1 cellular context compared by ENCODE assay signal in the genomic region with DNA sequence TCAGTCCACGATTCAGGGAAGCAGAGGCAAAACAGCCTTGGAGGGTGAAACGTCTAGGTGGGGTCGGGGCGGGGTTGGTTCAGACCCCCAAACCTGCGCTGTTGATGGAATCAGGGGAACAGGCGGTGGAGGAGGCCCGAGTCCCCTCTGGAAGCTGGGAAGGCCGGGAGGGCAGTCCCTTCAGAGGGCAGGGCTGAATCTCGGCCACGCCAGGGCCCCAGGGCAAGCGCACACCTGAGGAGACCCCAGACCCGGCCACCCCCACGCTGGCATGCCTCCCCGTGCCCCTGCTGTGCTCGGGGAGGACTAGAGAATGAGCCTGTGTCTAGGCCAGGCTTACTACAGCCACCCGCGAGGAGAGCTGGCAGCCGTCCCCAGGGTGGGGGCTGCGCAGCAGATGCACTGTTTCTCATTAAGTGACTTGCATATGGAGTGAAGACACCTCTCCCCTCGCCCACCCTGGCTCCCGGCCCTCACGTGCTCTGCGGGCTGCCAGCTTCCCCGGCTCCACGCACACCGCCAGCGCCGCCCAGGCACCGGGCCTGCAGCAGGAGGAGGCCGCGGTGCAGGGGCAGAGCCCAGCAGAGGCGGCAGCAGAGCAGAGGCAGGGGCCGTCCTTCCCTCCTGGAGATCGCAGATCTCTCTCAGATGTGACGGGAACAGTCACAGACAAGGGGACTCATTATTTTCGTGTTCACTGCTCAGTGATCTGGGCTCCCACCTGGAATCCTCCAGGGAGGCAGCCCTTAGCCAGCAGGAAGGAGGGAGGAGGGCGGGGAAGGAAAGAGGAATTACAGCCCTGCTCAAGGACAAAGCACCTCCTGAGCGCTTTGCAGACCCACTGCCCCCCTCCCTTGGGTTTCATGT.
TF ChIP-seq lines count a peak whose summit lies in the region.

No MANE protein-coding gene starts in this region.

TF ChIP-seq in GM23338, 12 proteins besides CTCF, POLR2A, EP300 and RAD21 (continued from another document):
- TF ChIP-seq, protein P1, sequence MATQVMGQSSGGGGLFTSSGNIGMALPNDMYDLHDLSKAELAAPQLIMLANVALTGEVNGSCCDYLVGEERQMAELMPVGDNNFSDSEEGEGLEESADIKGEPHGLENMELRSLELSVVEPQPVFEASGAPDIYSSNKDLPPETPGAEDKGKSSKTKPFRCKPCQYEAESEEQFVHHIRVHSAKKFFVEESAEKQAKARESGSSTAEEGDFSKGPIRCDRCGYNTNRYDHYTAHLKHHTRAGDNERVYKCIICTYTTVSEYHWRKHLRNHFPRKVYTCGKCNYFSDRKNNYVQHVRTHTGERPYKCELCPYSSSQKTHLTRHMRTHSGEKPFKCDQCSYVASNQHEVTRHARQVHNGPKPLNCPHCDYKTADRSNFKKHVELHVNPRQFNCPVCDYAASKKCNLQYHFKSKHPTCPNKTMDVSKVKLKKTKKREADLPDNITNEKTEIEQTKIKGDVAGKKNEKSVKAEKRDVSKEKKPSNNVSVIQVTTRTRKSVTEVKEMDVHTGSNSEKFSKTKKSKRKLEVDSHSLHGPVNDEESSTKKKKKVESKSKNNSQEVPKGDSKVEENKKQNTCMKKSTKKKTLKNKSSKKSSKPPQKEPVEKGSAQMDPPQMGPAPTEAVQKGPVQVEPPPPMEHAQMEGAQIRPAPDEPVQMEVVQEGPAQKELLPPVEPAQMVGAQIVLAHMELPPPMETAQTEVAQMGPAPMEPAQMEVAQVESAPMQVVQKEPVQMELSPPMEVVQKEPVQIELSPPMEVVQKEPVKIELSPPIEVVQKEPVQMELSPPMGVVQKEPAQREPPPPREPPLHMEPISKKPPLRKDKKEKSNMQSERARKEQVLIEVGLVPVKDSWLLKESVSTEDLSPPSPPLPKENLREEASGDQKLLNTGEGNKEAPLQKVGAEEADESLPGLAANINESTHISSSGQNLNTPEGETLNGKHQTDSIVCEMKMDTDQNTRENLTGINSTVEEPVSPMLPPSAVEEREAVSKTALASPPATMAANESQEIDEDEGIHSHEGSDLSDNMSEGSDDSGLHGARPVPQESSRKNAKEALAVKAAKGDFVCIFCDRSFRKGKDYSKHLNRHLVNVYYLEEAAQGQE (IDR thresholded peaks at IDR 0.05; ENCODE audit: unreplicated experiment) = no peak
- TF ChIP-seq CREB1 (CRISPR knock-in tag; IDR thresholded peaks at IDR 0.05; ENCODE audit: low read depth) (no peak), STAT1 (IDR thresholded peaks at IDR 0.05; ENCODE audit: unreplicated experiment) (no peak), ZNF114 (CRISPR knock-in tag; IDR thresholded peaks at IDR 0.05) (no peak), NANOG (IDR thresholded peaks at IDR 0.05; ENCODE audit: borderline replicate concordance) (no peak), POLR2AphosphoS5 (IDR thresholded peaks at IDR 0.05; ENCODE audit: low read depth) (no peak), ZNF462 (CRISPR knock-in tag; IDR thresholded peaks at IDR 0.05) (no peak), ZNF331 (CRISPR knock-in tag; IDR thresholded peaks at IDR 0.05; ENCODE audit: low read depth) (no peak)
